In genomic region chr3:40037582-40037981, GRCh38 we compare ENCODE assay signal across 2 cellular contexts.
TF ChIP-seq lines count a peak whose summit lies in the region.

No MANE protein-coding gene starts in this region.

TF ChIP-seq in GM23338, 12 proteins besides CTCF, POLR2A, EP300 and RAD21:
- TF ChIP-seq CREB1 (CRISPR knock-in tag; IDR thresholded peaks at IDR 0.05; ENCODE audit: low read depth): 0 out of 2 replicates have a peak, but pooled peaks have one; percentile 9
- TF ChIP-seq NANOG (IDR thresholded peaks at IDR 0.05; ENCODE audit: borderline replicate concordance): no peak

TF ChIP-seq in H1, 55 proteins besides CTCF, POLR2A, EP300 and RAD21:
- TF ChIP-seq SP1 (IDR thresholded peaks at IDR 0.05; ENCODE audit: low read depth, low read length): 0 out of 2 replicates have a peak, but pooled peaks have one; percentile 25
- no peak for TF ChIP-seq MAFK (IDR thresholded peaks at IDR 0.05; ENCODE audit: low read depth, low read length)
